Comparison of ENCODE assay signal across 13 cellular contexts in genomic region chr11:121473064-121473777, GRCh38. TPM values are rescaled to one million over a fixed set of nuclear protein-coding genes. Genes with fewer than 3 reads are reported as not detected.
DNase-seq lines count a peak whose midpoint lies in the region; TF ChIP-seq lines count a peak whose summit lies in the region.
"Had no signal": no experiment of that assay in that cellular context is flagged by ENCODE, and none has a peak within 500 bp of the region (broad histone marks: within the 10 kb centered on the region; RNA-seq: fewer than 3 reads in every experiment).

No MANE protein-coding gene starts in this region.

- H3K27me3 ChIP-seq in adipocyte (replicated peaks; ENCODE audit: control insufficient read depth, insufficient read depth, low read length) (peaks cover 30% of the 10 kb centered on the region), testis (no peaks in the 10 kb centered on the region)
- H3K27me3 ChIP-seq: BLaER1 had no signal

- TF ChIP-seq CTCF in testis (IDR thresholded peaks at IDR 0.05), result no peak
- TF ChIP-seq CTCF in GM13977 (IDR thresholded peaks at IDR 0.05; ENCODE audit: extremely low read depth, insufficient read depth, missing control alignments), result no peak

- no peaks in the 10 kb centered on the region for H3K9me3 ChIP-seq in adipocyte (ENCODE audit: control insufficient read depth, low read length)
- H3K9me3 ChIP-seq in testis, result no peaks in the 10 kb centered on the region
- H3K9me3 ChIP-seq: BLaER1 had no signal

- no peaks in the 10 kb centered on the region for H3K27me3 Mint-ChIP-seq in activated naive CD4-positive, alpha-beta T cell treated with anti-CD3 and anti-CD28 coated beads, Interleukin-2, amount 50 U/mL, for 24 hours
- peaks cover 0 to 21% (median 5%) of the 10 kb centered on the region in 3 donors for H3K27me3 Mint-ChIP-seq in immature natural killer cell (ENCODE audit: low read depth in 3 of 3)

- no peak for TF ChIP-seq POLR2A in testis (IDR thresholded peaks at IDR 0.05)

- in situ Hi-C loops in GM13977 (cut with MboI; ENCODE audit: low pct_unique_long_range_greater_than_20kb, low sequenced_read_pairs, unreplicated experiment), result no loop called here

- H3K27ac Mint-ChIP-seq in activated naive CD4-positive, alpha-beta T cell treated with anti-CD3 and anti-CD28 coated beads, Interleukin-2, amount 50 U/mL, for 24 hours, result peak overlapping the region; percentile 85
- peak overlapping the region; percentile 95 to 99 (median 96) for H3K27ac Mint-ChIP-seq in immature natural killer cell
- H3K27ac Mint-ChIP-seq: IgD-negative memory B cell had no signal

- H3K9me3 Mint-ChIP-seq in activated naive CD4-positive, alpha-beta T cell treated with anti-CD3 and anti-CD28 coated beads, Interleukin-2, amount 50 U/mL, for 24 hours, result no peaks in the 10 kb centered on the region
- H3K9me3 Mint-ChIP-seq in immature natural killer cell, result no peaks in the 10 kb centered on the region
- H3K9me3 Mint-ChIP-seq: IgD-negative memory B cell had no signal

- WGBS in testis, 2 donors, result 75 to 82% methylated on average over 8 of the region's 8 CpGs

- H3K4me3 Mint-ChIP-seq in activated naive CD4-positive, alpha-beta T cell treated with anti-CD3 and anti-CD28 coated beads, Interleukin-2, amount 50 U/mL, for 24 hours, result peak overlapping the region; percentile 52
- H3K4me3 Mint-ChIP-seq in immature natural killer cell, result peak overlapping the region; percentile 71 to 88 (median 85)

- no peak for DNase-seq in activated naive CD4-positive, alpha-beta T cell treated with anti-CD3 and anti-CD28 coated beads, Interleukin-2, amount 50 U/mL, for 16 hours
- peak; percentile 19 for DNase-seq in adipocyte (ENCODE audit: low read depth)
- no peak for DNase-seq in immature natural killer cell
- DNase-seq in testis, result peak; percentile 30
- no peak for DNase-seq in NCI-H2227 (lab: John Stamatoyannopoulos, UW; ENCODE audit: unreplicated experiment)
- no peak for DNase-seq in SIG-M5 treated with dmso at 0.1 percent for 504 hours (lab: John Stamatoyannopoulos, UW; ENCODE audit: unreplicated experiment)
- DNase-seq in GM13977 (ENCODE audit: low spot score), result no peak
- DNase-seq: central memory CD4-positive, alpha-beta T cell; NCI-H345; SHP77 treated with DMSO at 0.1 percent for 48 hours had no signal

- H3K9ac ChIP-seq in adipocyte (ENCODE audit: low read length), result no peak overlapping the region
- H3K9ac ChIP-seq: BLaER1 had no signal

- H3K36me3 ChIP-seq in adipocyte (ENCODE audit: control insufficient read depth, insufficient read depth, low read length, severe bottlenecking), result no peaks in the 10 kb centered on the region
- H3K36me3 ChIP-seq in testis (ENCODE audit: low read depth, missing control alignments), result no peaks in the 10 kb centered on the region

- no peaks in the 10 kb centered on the region for H3K4me1 ChIP-seq in adipocyte (ENCODE audit: control insufficient read depth, insufficient read depth, low read length)
- no peaks in the 10 kb centered on the region for H3K4me1 ChIP-seq in testis

- H3K4me3 ChIP-seq in adipocyte (ENCODE audit: low read length), result no peak overlapping the region
- H3K4me3 ChIP-seq in testis, result no peak overlapping the region
- H3K4me3 ChIP-seq: BLaER1 had no signal

- H3K36me3 Mint-ChIP-seq in activated naive CD4-positive, alpha-beta T cell treated with anti-CD3 and anti-CD28 coated beads, Interleukin-2, amount 50 U/mL, for 24 hours, result peaks cover 28% of the 10 kb centered on the region
- peaks cover 30 to 58% (median 54%) of the 10 kb centered on the region in 3 donors for H3K36me3 Mint-ChIP-seq in immature natural killer cell

- intact Hi-C loops in testis (cut with DNase I; ENCODE audit: low total_unique reads), result no loop called here

- H3K27ac ChIP-seq in testis, result no peak overlapping the region
- H3K27ac ChIP-seq: BLaER1 had no signal

- H3K4me1 Mint-ChIP-seq in activated naive CD4-positive, alpha-beta T cell treated with anti-CD3 and anti-CD28 coated beads, Interleukin-2, amount 50 U/mL, for 24 hours, result peaks cover 93% of the 10 kb centered on the region
- peaks cover 100% of the 10 kb centered on the region in 2 donors for H3K4me1 Mint-ChIP-seq in immature natural killer cell

RNA-seq across cellular contexts. Expression of gene SORL1, which starts 21.1 kb away (rescaled TPM):
- 100 to 1,000 TPM; 125 to 281 (median 189) TPM for polyA plus RNA-seq in immature natural killer cell
- total RNA-seq in testis, result 10 to 100 TPM; 21.8 to 30.0 TPM
- 14.7 TPM for polyA plus RNA-seq in testis (ENCODE audit: insufficient read depth, low read depth, low replicate concordance)

Comparison
In these comparisons a context has a peak if more than half of its experiments do, and no peak if none do; other contexts are left out.
1. DNase-seq: peak in adipocyte (single experiment) and testis (single experiment); none in activated naive CD4-positive, alpha-beta T cell treated with anti-CD3 and anti-CD28 coated beads, Interleukin-2, amount 50 U/mL, for 16 hours (single experiment), immature natural killer cell (0 of 3), NCI-H2227 (single experiment), SIG-M5 treated with dmso at 0.1 percent for 504 hours (single experiment) and GM13977 (single experiment).